Comparison of ENCODE assay signal across 31 cellular contexts in genomic region chr22:36549033-36549432, GRCh38. TPM values are rescaled to one million over a fixed set of nuclear protein-coding genes. Genes with fewer than 3 reads are reported as not detected.
DNase-seq lines count a peak whose midpoint lies in the region; ATAC-seq, FAIRE-seq and TF ChIP-seq lines count a peak whose summit lies in the region.
"Had no signal": no experiment of that assay in that cellular context is flagged by ENCODE, and none has a peak within 500 bp of the region (broad histone marks: within the 10 kb centered on the region; RNA-seq: fewer than 3 reads in every experiment).

No MANE protein-coding gene starts in this region.

- no peak overlapping the region for H3K9ac ChIP-seq in GM12878 (ENCODE audit: control insufficient read depth, insufficient read depth, low read length)

- TF ChIP-seq RAD21 in GM12878 (IDR thresholded peaks at IDR 0.05; ENCODE audit: insufficient read depth, low read depth, low read length) = no peak

- H3K27ac ChIP-seq in GM12878 (ENCODE audit: control insufficient read depth, insufficient read depth) = no peak overlapping the region
- no peak overlapping the region for H3K27ac ChIP-seq in osteoblast (ENCODE audit: low read depth, low read length)
- H3K27ac ChIP-seq in upper lobe of left lung = no peak overlapping the region
- H3K27ac ChIP-seq: brain microvascular endothelial cell, left ventricle myocardium inferior, RWPE1, tibial artery, VCaP had no signal

- RAD21 ChIA-PET in GM12878 (lab: Charles Lee; ENCODE audit: unreplicated experiment) = no interaction called here

- H3K27me3 ChIP-seq in GM12878 (replicated peaks in 1 of 2; ENCODE audit: control insufficient read depth in 2 of 2, insufficient read depth in 2 of 2, low read length in 1 of 2) (no peaks in the 10 kb centered on the region), osteoblast (ENCODE audit: insufficient read depth, low read length) (peaks cover 22% of the 10 kb centered on the region), upper lobe of left lung (no peaks in the 10 kb centered on the region)

- H3K9me3 ChIP-seq in GM12878 (replicated peaks; ENCODE audit: control insufficient read depth, insufficient read depth, low read length) (no peaks in the 10 kb centered on the region; the same call in 2 of the 3 replicates), osteoblast (ENCODE audit: low read depth, low read length) (no peaks in the 10 kb centered on the region), upper lobe of left lung (no peaks in the 10 kb centered on the region)
- H3K9me3 ChIP-seq: left ventricle myocardium inferior, tibial artery had no signal

- in situ Hi-C loops in GM12878 (cut with MboI) = loop anchor here (5.0 kb wide), 1 partner anchor 308 kb away; no protein-coding TSS in a partner anchor

- TF ChIP-seq CTCF in NB4 (IDR thresholded peaks at IDR 0.05; ENCODE audit: low read depth, low read length) (no peak), GM12878 (IDR thresholded peaks at IDR 0.05 in 2 of 3, conservative IDR thresholded peaks at IDR 0.05 in 1 of 3; ENCODE audit: control insufficient read depth in 2 of 3, extremely low read depth in 1 of 3, insufficient read depth in 1 of 3, low read depth in 3 of 3, low read length in 3 of 3) (no peak), osteoblast (IDR thresholded peaks at IDR 0.05; ENCODE audit: extremely low read depth, low read depth, low read length) (no peak), upper lobe of left lung (IDR thresholded peaks at IDR 0.05) (no peak), GM10266 (IDR thresholded peaks at IDR 0.05; ENCODE audit: control insufficient read depth, insufficient read depth, low read depth, missing control alignments) (no peak)

- POLR2A ChIA-PET in GM12878 (lab: Charles Lee) = no interaction called here

- H3K4me3 Mint-ChIP-seq in T-helper 1 cell treated with Interleukin-12 subunit alpha and Interleukin-12 subunit beta and Interleukin-4 antibody, amounts not matched to agents 30 μg/mL and 1 μg/mL, for 36 hours = no peak overlapping the region
- H3K4me3 Mint-ChIP-seq: activated CD8-positive, alpha-beta memory T cell treated with anti-CD3 and anti-CD28 coated beads, Interleukin-2, amount 10 ng/mL, durations not matched to agents 7 days and 5 days; CD8-positive, alpha-beta memory T cell; mesothelial cell of epicardium had no signal

- no peaks in the 10 kb centered on the region for H3K36me3 ChIP-seq in GM12878 (ENCODE audit: control insufficient read depth in 2 of 2, insufficient read depth in 2 of 2, low read length in 1 of 2)
- H3K36me3 ChIP-seq in osteoblast (ENCODE audit: insufficient read depth, low read length) = no peaks in the 10 kb centered on the region
- H3K36me3 ChIP-seq in upper lobe of left lung = no peaks in the 10 kb centered on the region
- H3K36me3 ChIP-seq: brain microvascular endothelial cell, left ventricle myocardium inferior, tibial artery had no signal

- 11% methylated on average over 5 of the region's 5 CpGs for whole genome bisulfite sequencing in GM12878 (ENCODE audit: insufficient coverage, insufficient replicate concordance, low lambda C conversion rate, missing lambda C conversion rate)
- 53 to 60% methylated on average over 5 of the region's 5 CpGs for WGBS in upper lobe of left lung, 2 donors

- H3K27ac Mint-ChIP-seq in T-helper 1 cell treated with Interleukin-12 subunit alpha and Interleukin-12 subunit beta and Interleukin-4 antibody, amounts not matched to agents 30 μg/mL and 1 μg/mL, for 36 hours = peak overlapping the region; percentile 3
- H3K27ac Mint-ChIP-seq: activated CD8-positive, alpha-beta memory T cell treated with anti-CD3 and anti-CD28 coated beads, Interleukin-2, amount 10 ng/mL, durations not matched to agents 7 days and 5 days; CD8-positive, alpha-beta memory T cell; mesothelial cell of epicardium had no signal

- no peak for TF ChIP-seq EP300 in GM12878 (IDR thresholded peaks at IDR 0.05; ENCODE audit: borderline replicate concordance in 1 of 2, control insufficient read depth in 1 of 2, low read depth in 2 of 2, low read length in 2 of 2)
- TF ChIP-seq EP300 in upper lobe of left lung (IDR thresholded peaks at IDR 0.05) = no peak

- no peak overlapping the region for H2AFZ ChIP-seq in GM12878 (ENCODE audit: control insufficient read depth, low read depth, low read length)
- H2AFZ ChIP-seq in osteoblast (ENCODE audit: low read length) = peak overlapping the region; percentile 47

- DNase-seq in T-helper 1 cell (no peak), NB4 (ENCODE audit: low read depth) (peak; percentile 22), GM12878 (ENCODE audit: low read depth, low spot score) (no peak), osteoblast (ENCODE audit: insufficient read length, low spot score, missing footprints) (no peak), upper lobe of left lung (no peak), GM10266 (ENCODE audit: extremely low spot score) (no peak)
- DNase-seq in activated CD8-positive, alpha-beta memory T cell treated with anti-CD3 and anti-CD28 coated beads for 24 hours = no peak
- DNase-seq: activated CD4-positive, alpha-beta T cell treated with anti-CD3 and anti-CD28 coated beads for 48 hours; activated CD8-positive, alpha-beta memory T cell treated with anti-CD3 and anti-CD28 coated beads, Interleukin-2, amount 10 ng/mL, durations not matched to agents 7 days and 5 days; activated naive CD4-positive, alpha-beta T cell treated with Interleukin-2 at 50 U/mL for 16 hours; activated T-cell treated with anti-CD3 and anti-CD28 coated beads, Interleukin-2, amount 50 U/mL, for 48 hours; AML-193; amniotic stem cell; brain microvascular endothelial cell; CD8-positive, alpha-beta memory T cell; HCEC 1CT; Karpas-422; left ventricle myocardium inferior; naive thymus-derived CD4-positive, alpha-beta T cell; NCI-H1092; NCI-H187 treated with DMSO at 0.1 percent for 48 hours; NCI-H524 treated with DMSO at 0.1 percent for 48 hours; NK-92 treated with Interleukin-12 subunit alpha and Interleukin-12 subunit beta, amount 100 ng/mL, for 24 hours; T-helper 2 cell had no signal

- H3K4me1 Mint-ChIP-seq in T-helper 1 cell treated with Interleukin-12 subunit alpha and Interleukin-12 subunit beta and Interleukin-4 antibody, amounts not matched to agents 30 μg/mL and 1 μg/mL, for 36 hours (ENCODE audit: low read depth) = peaks cover 22% of the 10 kb centered on the region
- H3K4me1 Mint-ChIP-seq: CD8-positive, alpha-beta memory T cell had no signal

- H3K4me1 ChIP-seq in GM12878 (ENCODE audit: control insufficient read depth, insufficient read depth, low read length) (peaks cover 7% of the 10 kb centered on the region), osteoblast (ENCODE audit: insufficient read depth, low read length) (peaks cover 20% of the 10 kb centered on the region), upper lobe of left lung (no peaks in the 10 kb centered on the region)
- H3K4me1 ChIP-seq: left ventricle myocardium inferior, tibial artery had no signal

- SMC1A ChIA-PET in GM12878 (lab: Charles Lee; ENCODE audit: uncharacterized antibody, unreplicated experiment) = no interaction called here

- H3K36me3 Mint-ChIP-seq in T-helper 1 cell treated with Interleukin-12 subunit alpha and Interleukin-12 subunit beta and Interleukin-4 antibody, amounts not matched to agents 30 μg/mL and 1 μg/mL, for 36 hours (ENCODE audit: low read depth) = no peaks in the 10 kb centered on the region
- H3K36me3 Mint-ChIP-seq: activated CD8-positive, alpha-beta memory T cell treated with anti-CD3 and anti-CD28 coated beads, Interleukin-2, amount 10 ng/mL, durations not matched to agents 7 days and 5 days; mesothelial cell of epicardium; naive thymus-derived CD4-positive, alpha-beta T cell had no signal

- no peak for TF ChIP-seq POLR2A in NB4 (IDR thresholded peaks at IDR 0.05; ENCODE audit: extremely low read depth, insufficient read length)
- TF ChIP-seq POLR2A in GM12878 (IDR thresholded peaks at IDR 0.05; ENCODE audit: low read depth, low read length) = no peak
- no peak for TF ChIP-seq POLR2A in upper lobe of left lung (IDR thresholded peaks at IDR 0.05)

- H3K9me3 Mint-ChIP-seq in T-helper 1 cell treated with Interleukin-12 subunit alpha and Interleukin-12 subunit beta and Interleukin-4 antibody, amounts not matched to agents 30 μg/mL and 1 μg/mL, for 36 hours = no peaks in the 10 kb centered on the region
- H3K9me3 Mint-ChIP-seq: mesothelial cell of epicardium had no signal

- no TSS peak for BruUV-seq in GM12878 (replicated peaks; lab: Mats Ljungman, UMichigan)

- peaks cover 12% of the 10 kb centered on the region for H3K27me3 Mint-ChIP-seq in T-helper 1 cell treated with Interleukin-12 subunit alpha and Interleukin-12 subunit beta and Interleukin-4 antibody, amounts not matched to agents 30 μg/mL and 1 μg/mL, for 36 hours (ENCODE audit: low read depth)

- no peak for FAIRE-seq in GM12878 (lab: Jason Lieb, UNC)
- FAIRE-seq: G401.6, GM19239 had no signal

- H3K79me2 ChIP-seq in GM12878 (ENCODE audit: control insufficient read depth, insufficient read depth, low read length) = no peaks in the 10 kb centered on the region
- H3K79me2 ChIP-seq in osteoblast (ENCODE audit: insufficient read depth, low read length) = no peaks in the 10 kb centered on the region

- no peaks in the 10 kb centered on the region for H4K20me1 ChIP-seq in GM12878 (ENCODE audit: control insufficient read depth, insufficient read depth)
- no peaks in the 10 kb centered on the region for H4K20me1 ChIP-seq in osteoblast (ENCODE audit: insufficient read depth, low read length)

- CTCF ChIA-PET in GM12878 (lab: Yijun Ruan, JAX) = no interaction called here

- intact Hi-C loops in GM12878 (cut with micrococcal nuclease; ENCODE audit: unreplicated experiment) = loop anchor here (5.0 to 10.0 kb wide), 3 partner anchors 208 to 426 kb away; no protein-coding TSS in a partner anchor

- peak; percentile 54 for ATAC-seq in GM12878
- ATAC-seq in upper lobe of left lung (ENCODE audit: low FRiP score in 2 of 2) = no peak
- ATAC-seq: activated CD8-positive, alpha-beta memory T cell treated with anti-CD3 and anti-CD28 coated beads, Interleukin-2, amount 10 ng/mL, durations not matched to agents 7 days and 5 days; naive thymus-derived CD4-positive, alpha-beta T cell had no signal

- H3K4me3 ChIP-seq in NB4 (ENCODE audit: low read depth, low read length) (no peak overlapping the region), GM12878 (no peak overlapping the region), osteoblast (ENCODE audit: insufficient read depth, low read length) (no peak overlapping the region), upper lobe of left lung (no peak overlapping the region)
- H3K4me3 ChIP-seq: left ventricle myocardium inferior, tibial artery had no signal

- H3K4me2 ChIP-seq in GM12878 (ENCODE audit: control insufficient read depth, insufficient read depth) = no peak overlapping the region
- H3K4me2 ChIP-seq in osteoblast (ENCODE audit: insufficient read depth, low read length) = no peak overlapping the region

RNA-seq across cellular contexts. Expression of gene EIF3D, which starts 20.1 kb away (rescaled TPM):
- total RNA-seq in GM12878 (2013; cell fraction: nucleolus; rRNA removed) = 247 and 275 TPM in 2 replicates
- total RNA-seq in GM12878 (2014; rRNA removed) (417 and 438 TPM in 2 replicates), GM12878 (2014; rRNA removed; fragmentation: Illumina TruSeq; extraction: Trizol) (424 and 435 TPM in 2 replicates), GM12878 (2021) (278 and 300 TPM in 2 replicates), osteoblast (393 and 412 TPM in 2 replicates), upper lobe of left lung (100 to 1,000 TPM; 125 to 202 (median 142) TPM)
- 281 TPM for polyA plus RNA-seq in GM12878 (2011; ENCODE audit: low read depth)
- polyA plus RNA-seq in GM12878 (2011; rRNA removed) (460 and 558 TPM in 2 replicates), GM12878 (2014; fragmentation: Illumina TruSeq; extraction: Trizol) (488 and 502 TPM in 2 replicates), GM12878 (2014; fragmentation: Nextera tagmentation; extraction: Ambion mirVana) (100 to 1,000 TPM; 249 to 445 TPM), GM12878 (2014; rRNA removed) (428 and 440 TPM in 2 replicates), GM12878 (2016; fragmentation: Nextera tagmentation; extraction: Ambion mirVana) (100 to 1,000 TPM; 240 to 243 TPM)
- 608 and 749 TPM in 2 replicates for polyA plus RNA-seq in GM12878 (2011; cell fraction: cytosol; rRNA removed)
- 437 and 497 TPM in 2 replicates for polyA plus RNA-seq in GM12878 (2011; cell fraction: nucleus; rRNA removed)
- 340 and 341 TPM in 2 replicates for polyA plus RNA-seq in GM12878 (2012)
- 813 and 847 TPM in 2 replicates for polyA minus RNA-seq in GM12878 (2011; rRNA and poly(A)+ RNA removed)
- polyA minus RNA-seq in GM12878 (2011; cell fraction: cytosol; rRNA and poly(A)+ RNA removed) = 198 and 219 TPM in 2 replicates
- 136 and 196 TPM in 2 replicates for polyA minus RNA-seq in GM12878 (2011; cell fraction: nucleus; rRNA and poly(A)+ RNA removed)

RNA-seq across cellular contexts. Expression of gene FOXRED2, which starts 42.2 kb away (rescaled TPM):
- total RNA-seq in GM12878 (2013; cell fraction: nucleolus; rRNA removed) = 13.5 and 15.1 TPM in 2 replicates
- 5.1 and 7.3 TPM in 2 replicates for total RNA-seq in GM12878 (2014; rRNA removed)
- 3.7 TPM in 2 replicates for total RNA-seq in GM12878 (2014; rRNA removed; fragmentation: Illumina TruSeq; extraction: Trizol)
- total RNA-seq in GM12878 (2021) = 25.5 and 28.8 TPM in 2 replicates
- polyA plus RNA-seq in GM12878 (2011; ENCODE audit: low read depth) = 3.3 TPM
- 1.1 and 1.8 TPM in 2 replicates for polyA plus RNA-seq in GM12878 (2011; rRNA removed)
- 2.2 and 3.1 TPM in 2 replicates for polyA plus RNA-seq in GM12878 (2011; cell fraction: cytosol; rRNA removed)
- 4.3 and 4.7 TPM in 2 replicates for polyA plus RNA-seq in GM12878 (2011; cell fraction: nucleus; rRNA removed)
- polyA plus RNA-seq in GM12878 (2012) = 5.4 TPM in 2 replicates
- 9.6 and 9.8 TPM in 2 replicates for polyA plus RNA-seq in GM12878 (2014; fragmentation: Illumina TruSeq; extraction: Trizol)
- polyA plus RNA-seq in GM12878 (2014; fragmentation: Nextera tagmentation; extraction: Ambion mirVana) = 1 to 10 TPM; 3.5 to 3.9 TPM
- polyA plus RNA-seq in GM12878 (2014; rRNA removed) = 7.9 and 8.4 TPM in 2 replicates
- polyA plus RNA-seq in GM12878 (2016; fragmentation: Nextera tagmentation; extraction: Ambion mirVana) = 10 to 100 TPM; 20.1 to 24.0 TPM
- polyA minus RNA-seq in GM12878 (2011; rRNA and poly(A)+ RNA removed) = 2.6 and 3.9 TPM in 2 replicates
- 3.0 and 3.9 TPM in 2 replicates for polyA minus RNA-seq in GM12878 (2011; cell fraction: cytosol; rRNA and poly(A)+ RNA removed)
- 2.2 and 3.6 TPM in 2 replicates for polyA minus RNA-seq in GM12878 (2011; cell fraction: nucleus; rRNA and poly(A)+ RNA removed)
- 15.9 and 16.3 TPM in 2 replicates for total RNA-seq in osteoblast
- 10 to 100 TPM in 4 of 6 donors, 1 to 10 TPM in 2; 6.0 to 27.2 (median 12.9) TPM for total RNA-seq in upper lobe of left lung
